Comparison of ENCODE assay signal across 14 cellular contexts in the genomic region with DNA sequence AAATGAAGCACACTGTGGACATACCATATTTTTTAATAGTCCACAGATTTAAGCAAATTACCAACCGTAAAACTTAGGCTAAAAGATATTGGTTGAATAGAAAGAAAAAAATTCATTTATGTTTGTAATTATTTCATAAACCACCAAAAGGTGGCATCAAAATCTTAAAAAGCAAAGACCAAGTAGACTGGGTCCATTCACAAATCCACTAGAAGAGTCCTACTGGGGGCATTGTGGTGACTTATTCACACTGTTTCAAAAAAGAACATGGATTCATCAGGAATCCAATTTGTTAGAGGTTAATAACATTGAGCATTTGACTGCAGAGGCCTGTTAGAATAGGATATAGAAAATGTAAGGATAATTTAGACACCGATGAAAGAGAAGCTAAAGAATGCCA.
DNase-seq lines count a peak whose midpoint lies in the region; ATAC-seq, FAIRE-seq and TF ChIP-seq lines count a peak whose summit lies in the region.
"Had no signal": no experiment of that assay in that cellular context is flagged by ENCODE, and none has a peak within 500 bp of the region (broad histone marks: within the 10 kb centered on the region; RNA-seq: fewer than 3 reads in every experiment).

No MANE protein-coding gene starts in this region.

- no peak overlapping the region for H3K4me3 Mint-ChIP-seq in MCF 10A (ENCODE audit: unreplicated experiment)
- H3K4me3 Mint-ChIP-seq: activated CD8-positive, alpha-beta T cell treated with anti-CD3 and anti-CD28 coated beads, Interleukin-2, amount 10 ng/mL, durations not matched to agents 7 days and 5 days; IgD-negative memory B cell had no signal

- no peak for TF ChIP-seq POLR2A in breast epithelium (IDR thresholded peaks at IDR 0.05)

- H3K4me1 ChIP-seq in breast epithelium (no peaks in the 10 kb centered on the region), Panc1 (ENCODE audit: control insufficient read depth, insufficient read depth, low read length) (no peaks in the 10 kb centered on the region), fibroblast of lung (ENCODE audit: control insufficient read depth, extremely low read depth, insufficient read depth, low read length) (no peaks in the 10 kb centered on the region)

- no peak for FAIRE-seq in GM19239 (lab: Jason Lieb, UNC)
- FAIRE-seq: islet of Langerhans had no signal

- no peaks in the 10 kb centered on the region for H3K9me3 Mint-ChIP-seq in MCF 10A (ENCODE audit: unreplicated experiment)
- H3K9me3 Mint-ChIP-seq: IgD-negative memory B cell had no signal

- no peaks in the 10 kb centered on the region for H3K36me3 ChIP-seq in breast epithelium
- no peaks in the 10 kb centered on the region; the same call in 1 of the 2 replicates for H3K36me3 ChIP-seq in Panc1 (ENCODE audit: control insufficient read depth, insufficient read depth, low read length)
- H3K36me3 ChIP-seq in fibroblast of lung (ENCODE audit: control insufficient read depth, insufficient read depth, low read length), result no peaks in the 10 kb centered on the region
- H3K36me3 ChIP-seq: BLaER1 treated with 17β-estradiol and CSF1 and Interleukin-3, amounts not matched to agents 10 nM and 100 nM had no signal

- no peak overlapping the region for H3K9ac ChIP-seq in fibroblast of lung (ENCODE audit: insufficient read depth, low read length)
- H3K9ac ChIP-seq: BLaER1 treated with 17β-estradiol and CSF1 and Interleukin-3, amounts not matched to agents 10 nM and 100 nM had no signal

- H3K4me3 ChIP-seq in breast epithelium (no peak overlapping the region), Panc1 (ENCODE audit: low read depth in 2 of 2, low read length in 2 of 2) (no peak overlapping the region), fibroblast of lung (replicated peaks in 1 of 4; ENCODE audit: control extremely low read depth in 1 of 4, insufficient read depth in 1 of 4, low read depth in 3 of 4, low read length in 4 of 4) (no peak overlapping the region)
- H3K4me3 ChIP-seq: BLaER1 treated with 17β-estradiol and CSF1 and Interleukin-3, amounts not matched to agents 10 nM and 100 nM had no signal

- no peaks in the 10 kb centered on the region for H3K36me3 Mint-ChIP-seq in MCF 10A (ENCODE audit: insufficient read depth, unreplicated experiment)
- H3K36me3 Mint-ChIP-seq: IgD-negative memory B cell had no signal

- BruUV-seq in MCF 10A (replicated peaks; lab: Mats Ljungman, UMichigan), result no TSS peak
- no TSS peak for BruUV-seq in Panc1 (replicated peaks; lab: Mats Ljungman, UMichigan)

- H3K27ac Mint-ChIP-seq in MCF 10A (ENCODE audit: low read depth, unreplicated experiment), result no peak overlapping the region
- H3K27ac Mint-ChIP-seq: activated CD8-positive, alpha-beta T cell treated with anti-CD3 and anti-CD28 coated beads, Interleukin-2, amount 10 ng/mL, durations not matched to agents 7 days and 5 days; IgD-negative memory B cell had no signal

- H4K20me1 ChIP-seq in fibroblast of lung (ENCODE audit: control insufficient read depth, extremely low read depth, insufficient read depth, low read length), result no peaks in the 10 kb centered on the region
- H4K20me1 ChIP-seq: BLaER1 treated with 17β-estradiol and CSF1 and Interleukin-3, amounts not matched to agents 10 nM and 100 nM had no signal

- H3K9me3 ChIP-seq in breast epithelium (no peaks in the 10 kb centered on the region), Panc1 (ENCODE audit: control insufficient read depth, insufficient read depth, low read depth, low read length) (no peaks in the 10 kb centered on the region), fibroblast of lung (ENCODE audit: control insufficient read depth, insufficient read depth, low read depth, low read length) (no peaks in the 10 kb centered on the region)
- H3K9me3 ChIP-seq: BLaER1 treated with 17β-estradiol and CSF1 and Interleukin-3, amounts not matched to agents 10 nM and 100 nM had no signal

- CTCF ChIA-PET in MCF 10A (lab: Yijun Ruan, JAX), result interaction anchor here (0.6 to 5.5 kb wide), 22 partner anchors 10 to 311 kb away, joined by 3 to 81 read pairs (median 4); a partner anchor contains a TSS
- CTCF ChIA-PET in Panc1 (lab: Charles Lee), result no interaction called here

- no peak overlapping the region for H2AFZ ChIP-seq in fibroblast of lung (ENCODE audit: low read length)

- peak; percentile 54 for TF ChIP-seq CTCF in MCF 10A (IDR thresholded peaks at IDR 0.05; ENCODE audit: unreplicated experiment)
- TF ChIP-seq CTCF in breast epithelium (IDR thresholded peaks at IDR 0.05), result no peak
- TF ChIP-seq CTCF in Panc1 (IDR thresholded peaks at IDR 0.05), result peak; percentile 6; the same call in 1 of the 2 replicates
- TF ChIP-seq CTCF in fibroblast of lung (conservative IDR thresholded peaks at IDR 0.05 in 1 of 2, IDR thresholded peaks at IDR 0.05 in 1 of 2; ENCODE audit: low read depth in 1 of 2, low read length in 2 of 2), result peak in 1 of 2 donors; percentile 14

- in situ Hi-C loops in Panc1 (cut with HindIII; ENCODE audit: low pct_unique_long_range_greater_than_20kb, low sequenced_read_pairs), result no loop called here

- H3K4me1 Mint-ChIP-seq in MCF 10A (ENCODE audit: insufficient read depth, unreplicated experiment), result peaks cover 19% of the 10 kb centered on the region
- H3K4me1 Mint-ChIP-seq: IgD-negative memory B cell had no signal

- no peak overlapping the region for H3K27ac ChIP-seq in breast epithelium
- no peak overlapping the region for H3K27ac ChIP-seq in Panc1 (ENCODE audit: low read length)
- H3K27ac ChIP-seq in fibroblast of lung (ENCODE audit: insufficient read depth, low read length), result no peak overlapping the region
- H3K27ac ChIP-seq: BLaER1 treated with 17β-estradiol and CSF1 and Interleukin-3, amounts not matched to agents 10 nM and 100 nM had no signal

- DNase-seq in MCF 10A (ENCODE audit: unreplicated experiment) (peak; percentile 65), breast epithelium (ENCODE audit: low spot score in 2 of 2) (no peak), Panc1 (ENCODE audit: low read depth, low spot score) (no peak), fibroblast of lung (ENCODE audit: low read depth in 2 of 2) (peak; percentile 29 to 65), stromal cell of bone marrow (ENCODE audit: low read depth) (peak; percentile 36), GM19240 (ENCODE audit: insufficient read length, low spot score) (no peak), GM19239 (ENCODE audit: insufficient read length, low spot score) (no peak)
- DNase-seq: activated CD8-positive, alpha-beta T cell treated with anti-CD3 and anti-CD28 coated beads, Interleukin-2, amount 10 ng/mL, durations not matched to agents 7 days and 5 days; central memory CD4-positive, alpha-beta T cell had no signal

- no peaks in the 10 kb centered on the region for H3K27me3 Mint-ChIP-seq in MCF 10A (ENCODE audit: insufficient read depth, unreplicated experiment)

- H3K4me2 ChIP-seq in fibroblast of lung (ENCODE audit: extremely low read depth, insufficient read depth, low read length), result no peak overlapping the region
- H3K4me2 ChIP-seq: BLaER1 treated with 17β-estradiol and CSF1 and Interleukin-3, amounts not matched to agents 10 nM and 100 nM had no signal

- ATAC-seq in Panc1, result no peak
- no peak for ATAC-seq in GM19023 (IDR thresholded peaks at IDR 0.05; ENCODE audit: unreplicated experiment)
- ATAC-seq: activated CD8-positive, alpha-beta T cell treated with anti-CD3 and anti-CD28 coated beads, Interleukin-2, amount 10 ng/mL, durations not matched to agents 7 days and 5 days; Right ventricle myocardium inferior had no signal

- no peaks in the 10 kb centered on the region for H3K79me2 ChIP-seq in fibroblast of lung (ENCODE audit: control insufficient read depth, insufficient read depth, low read length)

- intact Hi-C loops in MCF 10A (cut with micrococcal nuclease), result loop anchor here (1.0 kb wide), 2 partner anchors 194 to 298 kb away; no protein-coding TSS in a partner anchor
- intact Hi-C loops in breast epithelium (cut with DNase I; ENCODE audit: low total_unique reads), result no loop called here
- intact Hi-C loops in Panc1 (cut with micrococcal nuclease; ENCODE audit: unreplicated experiment), result no loop called here

- POLR2A ChIA-PET in MCF 10A (lab: Yijun Ruan, JAX) (interaction anchor here (0.7 to 3.2 kb wide), 5 partner anchors 190 to 243 kb away, joined by 3 to 15 read pairs (median 9); a partner anchor contains a TSS), Panc1 (lab: Charles Lee) (no interaction called here)

- H3K27me3 ChIP-seq in breast epithelium, result no peaks in the 10 kb centered on the region
- no peaks in the 10 kb centered on the region for H3K27me3 ChIP-seq in Panc1 (ENCODE audit: control insufficient read depth, insufficient read depth, low read length)
- H3K27me3 ChIP-seq in fibroblast of lung (ENCODE audit: control insufficient read depth, insufficient read depth, low read length), result no peaks in the 10 kb centered on the region
- H3K27me3 ChIP-seq: BLaER1 treated with 17β-estradiol and CSF1 and Interleukin-3, amounts not matched to agents 10 nM and 100 nM had no signal

Comparison
In these comparisons a context has a peak if more than half of its experiments do, and no peak if none do; other contexts are left out.
1. DNase-seq: peak in MCF 10A (single experiment), fibroblast of lung (2 of 2) and stromal cell of bone marrow (single experiment); none in breast epithelium (0 of 2), Panc1 (single experiment), GM19240 (single experiment) and GM19239 (single experiment).
2. CTCF ChIP-seq: peak in MCF 10A (single experiment) and Panc1 (single experiment); none in breast epithelium (0 of 3).